Comparison of ENCODE assay signal across 1 cellular context in the genomic region with DNA sequence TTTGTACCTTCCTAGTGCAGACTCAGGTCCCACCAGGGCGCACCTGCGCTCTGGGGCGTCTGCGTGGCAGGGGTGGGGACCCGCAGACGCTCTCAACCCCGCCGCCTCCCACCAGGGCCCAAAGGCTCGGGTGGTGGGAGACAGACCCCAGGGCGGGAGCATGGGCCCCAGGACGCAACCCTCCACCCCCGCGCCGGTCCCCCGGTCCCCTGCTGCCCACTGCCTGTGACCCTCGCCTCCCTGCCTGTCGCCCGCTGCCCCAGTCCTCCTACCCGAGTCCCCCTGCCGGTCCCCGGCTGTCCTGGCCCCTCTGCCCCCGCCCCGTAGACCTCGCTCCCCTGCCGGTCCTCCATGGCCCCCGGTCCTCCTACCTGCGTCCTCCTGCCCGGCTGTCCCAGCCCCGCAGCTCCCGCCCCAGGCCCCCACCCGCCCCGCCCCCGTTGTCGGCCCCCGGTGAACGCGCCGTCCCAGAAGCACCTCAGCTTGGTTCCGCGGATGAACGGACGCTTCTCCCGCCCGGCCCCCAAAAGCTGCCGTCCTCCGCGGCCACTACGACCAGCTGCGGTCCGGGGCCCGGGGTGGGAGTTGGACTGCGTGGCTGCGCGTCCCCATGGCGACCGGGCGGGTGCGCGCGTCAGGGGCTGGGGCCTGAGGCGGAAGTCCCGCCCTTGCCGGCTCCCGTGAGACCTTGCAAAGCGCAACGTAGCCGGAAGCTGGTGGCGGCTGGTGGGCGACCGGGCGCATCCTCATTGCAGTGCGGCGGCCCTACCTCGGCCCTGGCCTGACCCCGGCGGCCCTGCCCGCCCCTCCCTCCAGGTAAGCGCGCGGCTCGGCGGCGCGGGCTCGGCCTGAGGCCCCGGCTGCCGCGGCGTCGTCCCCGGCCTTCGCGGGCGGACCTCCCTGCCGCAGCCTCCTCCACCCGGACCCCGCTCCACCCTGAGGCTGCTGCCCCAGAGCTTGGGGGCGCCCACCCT.
TF ChIP-seq lines count a peak whose summit lies in the region.

Gene ARFGAP1 (plus strand): TSS at position 709 of the 974 bp plus-strand sequence. CDS start 2,768 bp downstream, outside the sequence.

TF ChIP-seq in HepG2, 621 proteins besides CTCF, POLR2A, EP300 and RAD21 (continued from another document and continues in another):
- TF ChIP-seq, protein P1, sequence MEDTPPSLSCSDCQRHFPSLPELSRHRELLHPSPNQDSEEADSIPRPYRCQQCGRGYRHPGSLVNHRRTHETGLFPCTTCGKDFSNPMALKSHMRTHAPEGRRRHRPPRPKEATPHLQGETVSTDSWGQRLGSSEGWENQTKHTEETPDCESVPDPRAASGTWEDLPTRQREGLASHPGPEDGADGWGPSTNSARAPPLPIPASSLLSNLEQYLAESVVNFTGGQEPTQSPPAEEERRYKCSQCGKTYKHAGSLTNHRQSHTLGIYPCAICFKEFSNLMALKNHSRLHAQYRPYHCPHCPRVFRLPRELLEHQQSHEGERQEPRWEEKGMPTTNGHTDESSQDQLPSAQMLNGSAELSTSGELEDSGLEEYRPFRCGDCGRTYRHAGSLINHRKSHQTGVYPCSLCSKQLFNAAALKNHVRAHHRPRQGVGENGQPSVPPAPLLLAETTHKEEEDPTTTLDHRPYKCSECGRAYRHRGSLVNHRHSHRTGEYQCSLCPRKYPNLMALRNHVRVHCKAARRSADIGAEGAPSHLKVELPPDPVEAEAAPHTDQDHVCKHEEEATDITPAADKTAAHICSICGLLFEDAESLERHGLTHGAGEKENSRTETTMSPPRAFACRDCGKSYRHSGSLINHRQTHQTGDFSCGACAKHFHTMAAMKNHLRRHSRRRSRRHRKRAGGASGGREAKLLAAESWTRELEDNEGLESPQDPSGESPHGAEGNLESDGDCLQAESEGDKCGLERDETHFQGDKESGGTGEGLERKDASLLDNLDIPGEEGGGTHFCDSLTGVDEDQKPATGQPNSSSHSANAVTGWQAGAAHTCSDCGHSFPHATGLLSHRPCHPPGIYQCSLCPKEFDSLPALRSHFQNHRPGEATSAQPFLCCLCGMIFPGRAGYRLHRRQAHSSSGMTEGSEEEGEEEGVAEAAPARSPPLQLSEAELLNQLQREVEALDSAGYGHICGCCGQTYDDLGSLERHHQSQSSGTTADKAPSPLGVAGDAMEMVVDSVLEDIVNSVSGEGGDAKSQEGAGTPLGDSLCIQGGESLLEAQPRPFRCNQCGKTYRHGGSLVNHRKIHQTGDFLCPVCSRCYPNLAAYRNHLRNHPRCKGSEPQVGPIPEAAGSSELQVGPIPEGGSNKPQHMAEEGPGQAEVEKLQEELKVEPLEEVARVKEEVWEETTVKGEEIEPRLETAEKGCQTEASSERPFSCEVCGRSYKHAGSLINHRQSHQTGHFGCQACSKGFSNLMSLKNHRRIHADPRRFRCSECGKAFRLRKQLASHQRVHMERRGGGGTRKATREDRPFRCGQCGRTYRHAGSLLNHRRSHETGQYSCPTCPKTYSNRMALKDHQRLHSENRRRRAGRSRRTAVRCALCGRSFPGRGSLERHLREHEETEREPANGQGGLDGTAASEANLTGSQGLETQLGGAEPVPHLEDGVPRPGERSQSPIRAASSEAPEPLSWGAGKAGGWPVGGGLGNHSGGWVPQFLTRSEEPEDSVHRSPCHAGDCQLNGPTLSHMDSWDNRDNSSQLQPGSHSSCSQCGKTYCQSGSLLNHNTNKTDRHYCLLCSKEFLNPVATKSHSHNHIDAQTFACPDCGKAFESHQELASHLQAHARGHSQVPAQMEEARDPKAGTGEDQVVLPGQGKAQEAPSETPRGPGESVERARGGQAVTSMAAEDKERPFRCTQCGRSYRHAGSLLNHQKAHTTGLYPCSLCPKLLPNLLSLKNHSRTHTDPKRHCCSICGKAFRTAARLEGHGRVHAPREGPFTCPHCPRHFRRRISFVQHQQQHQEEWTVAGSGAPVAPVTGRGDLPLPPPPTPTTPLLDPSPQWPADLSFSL (CRISPR knock-in tag; IDR thresholded peaks at IDR 0.05) = no peak
- TF ChIP-seq, protein P2, sequence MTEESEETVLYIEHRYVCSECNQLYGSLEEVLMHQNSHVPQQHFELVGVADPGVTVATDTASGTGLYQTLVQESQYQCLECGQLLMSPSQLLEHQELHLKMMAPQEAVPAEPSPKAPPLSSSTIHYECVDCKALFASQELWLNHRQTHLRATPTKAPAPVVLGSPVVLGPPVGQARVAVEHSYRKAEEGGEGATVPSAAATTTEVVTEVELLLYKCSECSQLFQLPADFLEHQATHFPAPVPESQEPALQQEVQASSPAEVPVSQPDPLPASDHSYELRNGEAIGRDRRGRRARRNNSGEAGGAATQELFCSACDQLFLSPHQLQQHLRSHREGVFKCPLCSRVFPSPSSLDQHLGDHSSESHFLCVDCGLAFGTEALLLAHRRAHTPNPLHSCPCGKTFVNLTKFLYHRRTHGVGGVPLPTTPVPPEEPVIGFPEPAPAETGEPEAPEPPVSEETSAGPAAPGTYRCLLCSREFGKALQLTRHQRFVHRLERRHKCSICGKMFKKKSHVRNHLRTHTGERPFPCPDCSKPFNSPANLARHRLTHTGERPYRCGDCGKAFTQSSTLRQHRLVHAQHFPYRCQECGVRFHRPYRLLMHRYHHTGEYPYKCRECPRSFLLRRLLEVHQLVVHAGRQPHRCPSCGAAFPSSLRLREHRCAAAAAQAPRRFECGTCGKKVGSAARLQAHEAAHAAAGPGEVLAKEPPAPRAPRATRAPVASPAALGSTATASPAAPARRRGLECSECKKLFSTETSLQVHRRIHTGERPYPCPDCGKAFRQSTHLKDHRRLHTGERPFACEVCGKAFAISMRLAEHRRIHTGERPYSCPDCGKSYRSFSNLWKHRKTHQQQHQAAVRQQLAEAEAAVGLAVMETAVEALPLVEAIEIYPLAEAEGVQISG (CRISPR knock-in tag; IDR thresholded peaks at IDR 0.05) = peak; percentile 96
- peak; percentile 30; the same call in 1 of the 2 replicates for TF ChIP-seq ZBTB20 (CRISPR knock-in tag; IDR thresholded peaks at IDR 0.05; ENCODE audit: borderline replicate concordance, low read depth)
- TF ChIP-seq ZNF441 (CRISPR knock-in tag; IDR thresholded peaks at IDR 0.05; ENCODE audit: borderline replicate concordance) = peak; percentile 75; the same call in 1 of the 2 replicates
- peak; percentile 37 for TF ChIP-seq RFX5 (IDR thresholded peaks at IDR 0.05; ENCODE audit: low read depth, low read length)
- no peak for TF ChIP-seq SMARCE1 (IDR thresholded peaks at IDR 0.05; ENCODE audit: borderline replicate concordance)
- TF ChIP-seq MEIS2 (CRISPR knock-in tag; IDR thresholded peaks at IDR 0.05) = peak; percentile 91
- no peak for TF ChIP-seq ZNF17 (CRISPR knock-in tag; IDR thresholded peaks at IDR 0.05)
- TF ChIP-seq, protein P3, sequence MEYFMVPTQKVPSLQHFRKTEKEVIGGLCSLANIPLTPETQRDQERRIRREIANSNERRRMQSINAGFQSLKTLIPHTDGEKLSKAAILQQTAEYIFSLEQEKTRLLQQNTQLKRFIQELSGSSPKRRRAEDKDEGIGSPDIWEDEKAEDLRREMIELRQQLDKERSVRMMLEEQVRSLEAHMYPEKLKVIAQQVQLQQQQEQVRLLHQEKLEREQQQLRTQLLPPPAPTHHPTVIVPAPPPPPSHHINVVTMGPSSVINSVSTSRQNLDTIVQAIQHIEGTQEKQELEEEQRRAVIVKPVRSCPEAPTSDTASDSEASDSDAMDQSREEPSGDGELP (IDR thresholded peaks at IDR 0.05; ENCODE audit: borderline replicate concordance, low read depth) = peak; percentile 86; the same call in 1 of the 2 replicates
- TF ChIP-seq ZNF468 (CRISPR knock-in tag; IDR thresholded peaks at IDR 0.05) = peak; percentile 69; the same call in 1 of the 2 replicates
- no peak for TF ChIP-seq ATRX (CRISPR knock-in tag; IDR thresholded peaks at IDR 0.05; ENCODE audit: borderline replicate concordance)
- TF ChIP-seq KDM5A (IDR thresholded peaks at IDR 0.05; ENCODE audit: borderline replicate concordance, low read length) = peak; percentile 82
- TF ChIP-seq, protein P4, sequence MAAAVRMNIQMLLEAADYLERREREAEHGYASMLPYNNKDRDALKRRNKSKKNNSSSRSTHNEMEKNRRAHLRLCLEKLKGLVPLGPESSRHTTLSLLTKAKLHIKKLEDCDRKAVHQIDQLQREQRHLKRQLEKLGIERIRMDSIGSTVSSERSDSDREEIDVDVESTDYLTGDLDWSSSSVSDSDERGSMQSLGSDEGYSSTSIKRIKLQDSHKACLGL (CRISPR knock-in tag; IDR thresholded peaks at IDR 0.05) = peak; percentile 67
- 0 out of 2 replicates have a peak, but pooled peaks have one; percentile 43 for TF ChIP-seq PITX1 (CRISPR knock-in tag; IDR thresholded peaks at IDR 0.05)
- TF ChIP-seq CBX1 (IDR thresholded peaks at IDR 0.05; ENCODE audit: low read depth) = peak; percentile 64
- TF ChIP-seq PHF20 (CRISPR knock-in tag; IDR thresholded peaks at IDR 0.05) = peak; percentile 93
- TF ChIP-seq, protein P5, sequence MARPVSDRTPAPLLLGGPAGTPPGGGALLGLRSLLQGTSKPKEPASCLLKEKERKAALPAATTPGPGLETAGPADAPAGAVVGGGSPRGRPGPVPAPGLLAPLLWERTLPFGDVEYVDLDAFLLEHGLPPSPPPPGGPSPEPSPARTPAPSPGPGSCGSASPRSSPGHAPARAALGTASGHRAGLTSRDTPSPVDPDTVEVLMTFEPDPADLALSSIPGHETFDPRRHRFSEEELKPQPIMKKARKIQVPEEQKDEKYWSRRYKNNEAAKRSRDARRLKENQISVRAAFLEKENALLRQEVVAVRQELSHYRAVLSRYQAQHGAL (CRISPR knock-in tag; IDR thresholded peaks at IDR 0.05; ENCODE audit: not compliant biosample characterization) = no peak
- no peak for TF ChIP-seq IKZF1 (IDR thresholded peaks at IDR 0.05)
- peak; percentile 95 for TF ChIP-seq HOXA3 (CRISPR knock-in tag; IDR thresholded peaks at IDR 0.05)
- no peak for TF ChIP-seq ZNF549 (CRISPR knock-in tag; IDR thresholded peaks at IDR 0.05)
- TF ChIP-seq BCL3 (CRISPR knock-in tag; IDR thresholded peaks at IDR 0.05) = peak; percentile 53; the same call in 1 of the 2 replicates
- peak; percentile 65; the same call in 1 of the 2 replicates for TF ChIP-seq TBP (CRISPR knock-in tag; IDR thresholded peaks at IDR 0.05)
- peak; percentile 99 for TF ChIP-seq GABPA (IDR thresholded peaks at IDR 0.05; ENCODE audit: low read depth, low read length)
- TF ChIP-seq GABPA (CRISPR knock-in tag; IDR thresholded peaks at IDR 0.05; ENCODE audit: low read depth) = peak; percentile 92
- no peak for TF ChIP-seq FOSL1 (CRISPR knock-in tag; IDR thresholded peaks at IDR 0.05; ENCODE audit: borderline replicate concordance)
- no peak for TF ChIP-seq ZNF496 (CRISPR knock-in tag; IDR thresholded peaks at IDR 0.05; ENCODE audit: insufficient replicate concordance)
- TF ChIP-seq IRF9 (CRISPR knock-in tag; IDR thresholded peaks at IDR 0.05; ENCODE audit: borderline replicate concordance) = peak; percentile 79; the same call in 1 of the 2 replicates
- 0 out of 2 replicates have a peak, but pooled peaks have one; percentile 45 for TF ChIP-seq GLI4 (CRISPR knock-in tag; IDR thresholded peaks at IDR 0.05; ENCODE audit: borderline replicate concordance)
- TF ChIP-seq SPEN (CRISPR knock-in tag; IDR thresholded peaks at IDR 0.05; ENCODE audit: low read depth) = peak; percentile 99
- TF ChIP-seq RXRA (CRISPR knock-in tag; IDR thresholded peaks at IDR 0.05) = peak; percentile 76
- no peak for TF ChIP-seq ZNF136 (CRISPR knock-in tag; IDR thresholded peaks at IDR 0.05; ENCODE audit: low read depth)
- TF ChIP-seq ATF4 (CRISPR knock-in tag; IDR thresholded peaks at IDR 0.05) = 0 out of 4 replicates have a peak, but pooled peaks of 1 of the 2 experiments have one; percentile 11
- TF ChIP-seq ZNF225 (CRISPR knock-in tag; IDR thresholded peaks at IDR 0.05) = 0 out of 2 replicates have a peak, but pooled peaks have one; percentile 50
- TF ChIP-seq ZNF678 (CRISPR knock-in tag; IDR thresholded peaks at IDR 0.05) = 0 out of 2 replicates have a peak, but pooled peaks have one; percentile 29
- TF ChIP-seq TFDP1 (CRISPR knock-in tag; IDR thresholded peaks at IDR 0.05; ENCODE audit: borderline replicate concordance) = peak; percentile 84; the same call in 1 of the 2 replicates
- TF ChIP-seq ZNF44 (CRISPR knock-in tag; IDR thresholded peaks at IDR 0.05) = peak; percentile 43; the same call in 1 of the 2 replicates
- no peak for TF ChIP-seq CENPX (CRISPR knock-in tag; IDR thresholded peaks at IDR 0.05)
- TF ChIP-seq ZMAT3 (CRISPR knock-in tag; conservative IDR thresholded peaks at IDR 0.05) = no peak; the same call in 1 of the 2 replicates
- peak; percentile 97 for TF ChIP-seq GATAD1 (CRISPR knock-in tag; IDR thresholded peaks at IDR 0.05)
